In the genomic region with DNA sequence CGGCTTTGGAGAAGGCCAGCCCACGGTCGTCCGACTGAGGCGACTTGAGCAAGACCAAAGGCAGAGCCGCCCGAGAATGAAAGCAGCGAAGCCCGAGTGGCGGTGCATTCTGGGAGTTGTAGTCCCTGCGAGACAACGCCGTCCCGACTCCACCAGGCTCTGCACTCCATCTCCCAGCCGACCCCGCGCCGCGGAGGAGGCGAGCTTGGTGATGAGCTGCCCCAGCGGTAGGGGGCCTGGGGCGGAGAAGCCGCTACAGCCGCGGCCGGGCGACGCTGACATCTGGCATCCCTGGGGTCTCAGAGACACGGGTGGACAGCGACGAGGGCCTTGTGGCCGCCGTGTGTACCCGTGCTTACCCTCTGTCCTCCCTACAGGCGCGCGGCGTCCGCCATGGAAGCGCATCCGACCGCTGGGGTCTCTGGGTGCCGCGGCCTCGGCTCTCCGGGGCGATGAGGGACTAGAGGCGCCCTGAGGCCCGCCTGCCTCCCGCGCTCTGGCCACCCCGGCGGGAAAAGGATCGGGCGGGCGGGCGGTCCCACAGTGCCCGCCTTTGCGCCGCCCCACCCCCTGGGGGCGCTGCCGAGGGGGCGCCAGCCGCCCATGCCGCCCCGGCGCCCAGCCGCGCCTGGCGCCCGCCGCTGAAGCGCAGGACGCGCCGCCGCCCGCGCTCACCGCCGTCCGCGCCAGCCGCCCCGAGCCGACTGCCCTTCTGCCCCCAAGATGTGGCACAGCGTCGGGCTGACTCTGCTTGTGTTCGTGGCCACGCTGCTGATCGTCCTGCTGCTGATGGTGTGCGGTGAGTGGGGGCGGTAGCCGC, we compare ENCODE assay signal across 1 cellular context.
A peak's percentile ranks its signal among the peaks of the same experiment; 100 is the strongest.
TF ChIP-seq lines count a peak whose summit lies in the region.

TSS of gene SMIM13 (plus strand) at position 244 of the 820 bp plus-strand sequence. CDS start at position 724, 480 bp downstream.

TF ChIP-seq in K562, 482 proteins besides CTCF, POLR2A, EP300 and RAD21 (continued from another document and continues in another):
- TF ChIP-seq, protein P1, sequence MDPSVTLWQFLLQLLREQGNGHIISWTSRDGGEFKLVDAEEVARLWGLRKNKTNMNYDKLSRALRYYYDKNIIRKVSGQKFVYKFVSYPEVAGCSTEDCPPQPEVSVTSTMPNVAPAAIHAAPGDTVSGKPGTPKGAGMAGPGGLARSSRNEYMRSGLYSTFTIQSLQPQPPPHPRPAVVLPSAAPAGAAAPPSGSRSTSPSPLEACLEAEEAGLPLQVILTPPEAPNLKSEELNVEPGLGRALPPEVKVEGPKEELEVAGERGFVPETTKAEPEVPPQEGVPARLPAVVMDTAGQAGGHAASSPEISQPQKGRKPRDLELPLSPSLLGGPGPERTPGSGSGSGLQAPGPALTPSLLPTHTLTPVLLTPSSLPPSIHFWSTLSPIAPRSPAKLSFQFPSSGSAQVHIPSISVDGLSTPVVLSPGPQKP (CRISPR knock-in tag; IDR thresholded peaks at IDR 0.05), result no peak
- no peak for TF ChIP-seq NFIX (CRISPR knock-in tag; IDR thresholded peaks at IDR 0.05; ENCODE audit: low read depth)
- TF ChIP-seq PHB2 (IDR thresholded peaks at IDR 0.05; ENCODE audit: low read depth), result no peak
- TF ChIP-seq SP1 (CRISPR knock-in tag; IDR thresholded peaks at IDR 0.05), result peak; percentile 74
- no peak for TF ChIP-seq ZNF318 (IDR thresholded peaks at IDR 0.05; ENCODE audit: borderline replicate concordance in 1 of 2, low read depth in 1 of 2)
- TF ChIP-seq ZNF561 (CRISPR knock-in tag; conservative IDR thresholded peaks at IDR 0.05), result no peak
- TF ChIP-seq NCOA4 (IDR thresholded peaks at IDR 0.05; ENCODE audit: partially characterized antibody), result no peak
- 0 out of 4 replicates have a peak, but pooled peaks of 1 of the 2 experiments have one; percentile 71 for TF ChIP-seq BCLAF1 (IDR thresholded peaks at IDR 0.05; ENCODE audit: borderline replicate concordance in 1 of 2, control insufficient read depth in 1 of 2, low read depth in 2 of 2, low read length in 1 of 2)
- TF ChIP-seq, protein P2, sequence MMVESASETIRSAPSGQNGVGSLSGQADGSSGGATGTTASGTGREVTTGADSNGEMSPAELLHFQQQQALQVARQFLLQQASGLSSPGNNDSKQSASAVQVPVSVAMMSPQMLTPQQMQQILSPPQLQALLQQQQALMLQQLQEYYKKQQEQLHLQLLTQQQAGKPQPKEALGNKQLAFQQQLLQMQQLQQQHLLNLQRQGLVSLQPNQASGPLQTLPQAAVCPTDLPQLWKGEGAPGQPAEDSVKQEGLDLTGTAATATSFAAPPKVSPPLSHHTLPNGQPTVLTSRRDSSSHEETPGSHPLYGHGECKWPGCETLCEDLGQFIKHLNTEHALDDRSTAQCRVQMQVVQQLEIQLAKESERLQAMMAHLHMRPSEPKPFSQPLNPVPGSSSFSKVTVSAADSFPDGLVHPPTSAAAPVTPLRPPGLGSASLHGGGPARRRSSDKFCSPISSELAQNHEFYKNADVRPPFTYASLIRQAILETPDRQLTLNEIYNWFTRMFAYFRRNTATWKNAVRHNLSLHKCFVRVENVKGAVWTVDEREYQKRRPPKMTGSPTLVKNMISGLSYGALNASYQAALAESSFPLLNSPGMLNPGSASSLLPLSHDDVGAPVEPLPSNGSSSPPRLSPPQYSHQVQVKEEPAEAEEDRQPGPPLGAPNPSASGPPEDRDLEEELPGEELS (CRISPR knock-in tag; IDR thresholded peaks at IDR 0.05; ENCODE audit: borderline replicate concordance), result no peak
- TF ChIP-seq TCF15 (CRISPR knock-in tag; IDR thresholded peaks at IDR 0.05), result no peak
- TF ChIP-seq SMAD4 (CRISPR knock-in tag; conservative IDR thresholded peaks at IDR 0.05), result peak; percentile 81
- no peak for TF ChIP-seq ARID3A (IDR thresholded peaks at IDR 0.05; ENCODE audit: borderline replicate concordance, low read depth, low read length)
- TF ChIP-seq, protein P3, sequence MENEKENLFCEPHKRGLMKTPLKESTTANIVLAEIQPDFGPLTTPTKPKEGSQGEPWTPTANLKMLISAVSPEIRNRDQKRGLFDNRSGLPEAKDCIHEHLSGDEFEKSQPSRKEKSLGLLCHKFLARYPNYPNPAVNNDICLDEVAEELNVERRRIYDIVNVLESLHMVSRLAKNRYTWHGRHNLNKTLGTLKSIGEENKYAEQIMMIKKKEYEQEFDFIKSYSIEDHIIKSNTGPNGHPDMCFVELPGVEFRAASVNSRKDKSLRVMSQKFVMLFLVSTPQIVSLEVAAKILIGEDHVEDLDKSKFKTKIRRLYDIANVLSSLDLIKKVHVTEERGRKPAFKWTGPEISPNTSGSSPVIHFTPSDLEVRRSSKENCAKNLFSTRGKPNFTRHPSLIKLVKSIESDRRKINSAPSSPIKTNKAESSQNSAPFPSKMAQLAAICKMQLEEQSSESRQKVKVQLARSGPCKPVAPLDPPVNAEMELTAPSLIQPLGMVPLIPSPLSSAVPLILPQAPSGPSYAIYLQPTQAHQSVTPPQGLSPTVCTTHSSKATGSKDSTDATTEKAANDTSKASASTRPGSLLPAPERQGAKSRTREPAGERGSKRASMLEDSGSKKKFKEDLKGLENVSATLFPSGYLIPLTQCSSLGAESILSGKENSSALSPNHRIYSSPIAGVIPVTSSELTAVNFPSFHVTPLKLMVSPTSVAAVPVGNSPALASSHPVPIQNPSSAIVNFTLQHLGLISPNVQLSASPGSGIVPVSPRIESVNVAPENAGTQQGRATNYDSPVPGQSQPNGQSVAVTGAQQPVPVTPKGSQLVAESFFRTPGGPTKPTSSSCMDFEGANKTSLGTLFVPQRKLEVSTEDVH (IDR thresholded peaks at IDR 0.05; ENCODE audit: low read depth, partially characterized antibody), result peak; percentile 64
- no peak for TF ChIP-seq ARID2 (IDR thresholded peaks at IDR 0.05)
- peak; percentile 98 for TF ChIP-seq HCFC1 (IDR thresholded peaks at IDR 0.05; ENCODE audit: low read depth, low read length)
- peak; percentile 85; the same call in 1 of the 2 replicates for TF ChIP-seq ZNF644 (tag; IDR thresholded peaks at IDR 0.05; ENCODE audit: low read depth)
- TF ChIP-seq CREM (IDR thresholded peaks at IDR 0.05; ENCODE audit: low read depth), result peak; percentile 93
- TF ChIP-seq U2AF1 (optimal IDR thresholded peaks at IDR 0.05; ENCODE audit: low read depth, low read length), result peak; percentile 55
- TF ChIP-seq, protein P4, sequence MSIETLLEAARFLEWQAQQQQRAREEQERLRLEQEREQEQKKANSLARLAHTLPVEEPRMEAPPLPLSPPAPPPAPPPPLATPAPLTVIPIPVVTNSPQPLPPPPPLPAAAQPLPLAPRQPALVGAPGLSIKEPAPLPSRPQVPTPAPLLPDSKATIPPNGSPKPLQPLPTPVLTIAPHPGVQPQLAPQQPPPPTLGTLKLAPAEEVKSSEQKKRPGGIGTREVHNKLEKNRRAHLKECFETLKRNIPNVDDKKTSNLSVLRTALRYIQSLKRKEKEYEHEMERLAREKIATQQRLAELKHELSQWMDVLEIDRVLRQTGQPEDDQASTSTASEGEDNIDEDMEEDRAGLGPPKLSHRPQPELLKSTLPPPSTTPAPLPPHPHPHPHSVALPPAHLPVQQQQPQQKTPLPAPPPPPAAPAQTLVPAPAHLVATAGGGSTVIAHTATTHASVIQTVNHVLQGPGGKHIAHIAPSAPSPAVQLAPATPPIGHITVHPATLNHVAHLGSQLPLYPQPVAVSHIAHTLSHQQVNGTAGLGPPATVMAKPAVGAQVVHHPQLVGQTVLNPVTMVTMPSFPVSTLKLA (conservative IDR thresholded peaks at IDR 0.05), result peak; percentile 44 to 63; a peak in 2 of 4 replicates
- TF ChIP-seq SIRT6 (IDR thresholded peaks at IDR 0.05; ENCODE audit: low read depth, low read length), result no peak
- TF ChIP-seq, protein P5, sequence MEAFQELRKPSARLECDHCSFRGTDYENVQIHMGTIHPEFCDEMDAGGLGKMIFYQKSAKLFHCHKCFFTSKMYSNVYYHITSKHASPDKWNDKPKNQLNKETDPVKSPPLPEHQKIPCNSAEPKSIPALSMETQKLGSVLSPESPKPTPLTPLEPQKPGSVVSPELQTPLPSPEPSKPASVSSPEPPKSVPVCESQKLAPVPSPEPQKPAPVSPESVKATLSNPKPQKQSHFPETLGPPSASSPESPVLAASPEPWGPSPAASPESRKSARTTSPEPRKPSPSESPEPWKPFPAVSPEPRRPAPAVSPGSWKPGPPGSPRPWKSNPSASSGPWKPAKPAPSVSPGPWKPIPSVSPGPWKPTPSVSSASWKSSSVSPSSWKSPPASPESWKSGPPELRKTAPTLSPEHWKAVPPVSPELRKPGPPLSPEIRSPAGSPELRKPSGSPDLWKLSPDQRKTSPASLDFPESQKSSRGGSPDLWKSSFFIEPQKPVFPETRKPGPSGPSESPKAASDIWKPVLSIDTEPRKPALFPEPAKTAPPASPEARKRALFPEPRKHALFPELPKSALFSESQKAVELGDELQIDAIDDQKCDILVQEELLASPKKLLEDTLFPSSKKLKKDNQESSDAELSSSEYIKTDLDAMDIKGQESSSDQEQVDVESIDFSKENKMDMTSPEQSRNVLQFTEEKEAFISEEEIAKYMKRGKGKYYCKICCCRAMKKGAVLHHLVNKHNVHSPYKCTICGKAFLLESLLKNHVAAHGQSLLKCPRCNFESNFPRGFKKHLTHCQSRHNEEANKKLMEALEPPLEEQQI (IDR thresholded peaks at IDR 0.05), result no peak
